ENCODE assay signal across 10 cellular contexts in the genomic region with DNA sequence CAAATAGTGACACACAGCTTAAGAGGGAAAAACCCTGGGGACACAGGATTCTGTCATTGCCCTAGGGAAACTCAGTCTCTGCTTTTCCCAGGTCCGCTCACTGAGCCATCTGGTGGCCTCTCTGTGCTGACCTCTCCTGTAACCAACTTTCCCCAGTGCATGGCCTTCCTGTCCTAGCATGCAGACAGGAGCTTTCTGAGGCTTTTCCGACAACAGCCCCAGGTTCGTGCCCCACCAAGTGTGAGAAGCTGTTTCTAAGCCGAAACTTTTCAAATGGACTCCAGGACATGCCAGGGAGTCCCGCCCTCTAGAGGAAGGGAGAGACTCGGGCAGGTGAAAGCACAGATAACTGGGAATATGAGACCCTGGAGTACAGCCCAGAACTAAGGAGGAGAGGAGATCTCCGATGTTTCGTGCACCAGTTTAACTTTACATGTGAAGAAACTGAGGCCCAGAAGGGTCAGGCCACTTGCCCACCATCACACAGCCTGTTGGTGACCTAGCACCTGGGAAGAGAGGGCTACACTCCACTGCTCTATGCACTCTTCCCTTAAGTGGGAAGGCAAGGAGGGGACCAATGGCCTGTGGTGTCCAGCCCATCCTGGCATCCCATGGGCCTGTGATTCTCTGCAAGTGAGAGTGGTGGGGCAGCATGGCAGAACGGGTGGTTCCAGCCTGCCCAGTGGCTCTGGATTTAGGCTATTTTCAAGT. TPM values are rescaled to one million over a fixed set of nuclear protein-coding genes. Genes with fewer than 3 reads are reported as not detected.
A peak's percentile ranks its signal among the peaks of the same experiment; 100 is the strongest.
DNase-seq lines count a peak whose midpoint lies in the region; ATAC-seq and TF ChIP-seq lines count a peak whose summit lies in the region.
"Had no signal": no experiment of that assay in that cellular context is flagged by ENCODE, and none has a peak within 500 bp of the region (broad histone marks: within the 10 kb centered on the region; RNA-seq: fewer than 3 reads in every experiment).

No MANE protein-coding gene starts in this region.

- H3K4me3 Mint-ChIP-seq in progenitor cell of endocrine pancreas (ENCODE audit: low read depth), result no peak overlapping the region

- H3K4me1 Mint-ChIP-seq in progenitor cell of endocrine pancreas (ENCODE audit: low read depth), result no peaks in the 10 kb centered on the region

- peaks cover 12% of the 10 kb centered on the region for H3K36me3 Mint-ChIP-seq in progenitor cell of endocrine pancreas (ENCODE audit: insufficient read depth)

- in situ Hi-C loops in SK-MEL-5 (cut with HindIII; ENCODE audit: low pct_unique_long_range_greater_than_20kb, low sequenced_read_pairs), result no loop called here

- no peak for ATAC-seq in HG03097 (IDR thresholded peaks at IDR 0.05; ENCODE audit: low FRiP score, unreplicated experiment)

- DNase-seq in DMS53 (lab: John Stamatoyannopoulos, UW), result peak; percentile 20
- DNase-seq in DMS53 treated with DMSO at 0.1 percent for 48 hours (lab: John Stamatoyannopoulos, UW; ENCODE audit: unreplicated experiment), result no peak
- peak; percentile 50 for DNase-seq in SK-MEL-5 (ENCODE audit: low read depth, low spot score)
- peak; percentile 9 for DNase-seq in glomerular visceral epithelial cell (ENCODE audit: extremely low spot score)
- no peak for DNase-seq in progenitor cell of endocrine pancreas (ENCODE audit: low spot score, unreplicated experiment)
- no peak for DNase-seq in DMS114 treated with DMSO at 0.1 percent for 48 hours (lab: John Stamatoyannopoulos, UW; ENCODE audit: unreplicated experiment)
- DNase-seq in OCI-M2 (lab: John Stamatoyannopoulos, UW; ENCODE audit: unreplicated experiment), result no peak
- DNase-seq: 8988T, esophagus squamous epithelium had no signal

- H3K27me3 Mint-ChIP-seq in progenitor cell of endocrine pancreas, result no peaks in the 10 kb centered on the region

- TF ChIP-seq CTCF in progenitor cell of endocrine pancreas (IDR thresholded peaks at IDR 0.05; ENCODE audit: unreplicated experiment), result peak; percentile 38

- no peaks in the 10 kb centered on the region for H3K9me3 Mint-ChIP-seq in progenitor cell of endocrine pancreas (ENCODE audit: low read depth)

- H3K27ac Mint-ChIP-seq in progenitor cell of endocrine pancreas, result no peak overlapping the region

RNA-seq across cellular contexts. Expression of gene RPP40, which starts 46.2 kb away (rescaled TPM):
- 40.6 and 43.1 TPM in 2 replicates for total RNA-seq in SK-MEL-5 (2014; rRNA removed; shearing (Covaris generic))
- 18.3 and 23.0 TPM in 2 replicates for polyA plus RNA-seq in SK-MEL-5 (2015; cell fraction: cytosol; rRNA removed)
- 10.5 and 15.6 TPM in 2 replicates for polyA plus RNA-seq in SK-MEL-5 (2015; cell fraction: nucleus; rRNA removed)
- total RNA-seq in progenitor cell of endocrine pancreas, result 8.0 and 10.6 TPM in 2 replicates

Comparison
In these comparisons a context has a peak if more than half of its experiments do, and no peak if none do; other contexts are left out.
1. DNase-seq: peak in DMS53 (single experiment), SK-MEL-5 (single experiment) and glomerular visceral epithelial cell (single experiment); none in DMS53 treated with DMSO at 0.1 percent for 48 hours (single experiment), progenitor cell of endocrine pancreas (single experiment), DMS114 treated with DMSO at 0.1 percent for 48 hours (single experiment) and OCI-M2 (single experiment).